ENCODE assay signal across 20 cellular contexts in genomic region chr1:46569909-46570725, GRCh38. TPM values are rescaled to one million over a fixed set of nuclear protein-coding genes. Genes with fewer than 3 reads are reported as not detected.
"Had no signal": no experiment of that assay in that cellular context is flagged by ENCODE, and none has a peak within 500 bp of the region (broad histone marks: within the 10 kb centered on the region; RNA-seq: fewer than 3 reads in every experiment).

No MANE protein-coding gene starts in this region.

- H3K4me1 ChIP-seq: breast epithelium, suprapubic skin had no signal

- H3K27me3 ChIP-seq: breast epithelium, heart left ventricle, neutrophil, suprapubic skin had no signal

- DNase-seq: activated CD4-positive, alpha-beta T cell treated with anti-CD3 and anti-CD28 coated beads for 1 hour; activated CD4-positive, alpha-beta T cell treated with anti-CD3 and anti-CD28 coated beads, Interleukin-2, amount 50 U/mL, for 4 hours; activated naive CD4-positive, alpha-beta T cell; activated naive CD8-positive, alpha-beta T cell treated with anti-CD3 and anti-CD28 coated beads, Interleukin-2, amount 10 ng/mL, durations not matched to agents 7 days and 5 days; activated T-cell treated with anti-CD3 and anti-CD28 coated beads for 4 hours; aorta; heart left ventricle; left cardiac atrium; naive thymus-derived CD4-positive, alpha-beta T cell; stimulated activated naive CD8-positive, alpha-beta T cell treated with anti-CD3 and anti-CD28 coated beads, Interleukin-15, Interleukin-2, amounts not matched to agents 100 U/mL and 50 U/mL, for 24 hours had no signal

- H3K36me3 ChIP-seq: breast epithelium had no signal

- H3K4me3 ChIP-seq: breast epithelium, heart left ventricle, lung, suprapubic skin had no signal

- H3K9me3 ChIP-seq: breast epithelium, heart left ventricle, neutrophil, suprapubic skin had no signal

- ATAC-seq: heart left ventricle; left cardiac atrium; naive thymus-derived CD4-positive, alpha-beta T cell; SK-N-SH treated with all-trans-retinoic acid at 6 μM for 48 hours; stimulated activated naive CD8-positive, alpha-beta T cell treated with anti-CD3 and anti-CD28 coated beads, Interleukin-15, Interleukin-2, amounts not matched to agents 100 U/mL and 50 U/mL, for 24 hours had no signal

- H3K27ac ChIP-seq: breast epithelium, epithelial cell of prostate, neutrophil, suprapubic skin, VCaP had no signal

RNA-seq across cellular contexts. Expression of gene KNCN, which starts 18.7 kb away (rescaled TPM):
- total RNA-seq: activated naive CD8-positive, alpha-beta T cell treated with anti-CD3 and anti-CD28 coated beads, Interleukin-2, amount 10 ng/mL, durations not matched to agents 7 days and 5 days; aorta; breast epithelium; cerebellum; dermis microvascular lymphatic vessel endothelial cell; heart left ventricle; left cardiac atrium; naive thymus-derived CD4-positive, alpha-beta T cell; suprapubic skin; T-helper 1 cell treated with Interleukin-12 subunit alpha and Interleukin-12 subunit beta and Interleukin-4 antibody, amounts not matched to agents 30 ng/mL and 1 ng/mL, for 36 hours had no signal
- polyA plus RNA-seq: heart left ventricle; naive thymus-derived CD4-positive, alpha-beta T cell had no signal
